ENCODE assay signal across 11 cellular contexts in the genomic region with DNA sequence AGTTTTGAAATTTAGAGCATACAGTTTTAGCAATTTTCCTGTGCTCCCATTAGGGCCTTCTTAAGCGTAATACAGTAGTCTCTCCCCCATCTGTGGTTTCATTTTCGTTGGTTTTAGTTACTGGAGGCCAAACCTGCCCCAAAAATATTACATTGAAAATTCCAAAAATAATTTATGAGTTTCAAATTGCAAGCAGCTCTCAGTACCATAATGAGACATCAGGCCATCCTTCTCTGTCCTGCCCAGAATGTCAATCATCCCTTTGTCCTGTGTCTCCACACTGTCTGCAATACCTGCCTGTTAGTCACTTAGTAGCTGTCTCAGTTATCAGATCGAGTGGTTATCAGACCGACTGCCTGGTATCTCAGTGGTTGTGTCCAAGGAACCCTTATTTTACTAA. TPM values are rescaled to one million over a fixed set of nuclear protein-coding genes. Genes with fewer than 3 reads are reported as not detected.
DNase-seq lines count a peak whose midpoint lies in the region; ATAC-seq and TF ChIP-seq lines count a peak whose summit lies in the region.
"Had no signal": no experiment of that assay in that cellular context is flagged by ENCODE, and none has a peak within 500 bp of the region (broad histone marks: within the 10 kb centered on the region; RNA-seq: fewer than 3 reads in every experiment).

No MANE protein-coding gene starts in this region.

- H3K36me3 Mint-ChIP-seq in osteocyte (ENCODE audit: unreplicated experiment) = peaks cover 74% of the 10 kb centered on the region

- no peak overlapping the region for H3K4me3 Mint-ChIP-seq in osteocyte (ENCODE audit: unreplicated experiment)
- H3K4me3 Mint-ChIP-seq: brain had no signal

- in situ Hi-C loops in KBM-7 (cut with MboI; ENCODE audit: low pct_unique_long_range_greater_than_20kb, low sequenced_read_pairs) = no loop called here

- H3K27ac ChIP-seq in heart left ventricle = no peak overlapping the region

- peak overlapping the region; percentile 6 for H3K27ac Mint-ChIP-seq in osteocyte (ENCODE audit: unreplicated experiment)
- H3K27ac Mint-ChIP-seq: brain had no signal

- no peak overlapping the region for H3K4me3 ChIP-seq in heart left ventricle

- H3K27me3 Mint-ChIP-seq in osteocyte (ENCODE audit: unreplicated experiment) = no peaks in the 10 kb centered on the region
- H3K27me3 Mint-ChIP-seq: brain had no signal

- H3K27me3 ChIP-seq in heart left ventricle = no peaks in the 10 kb centered on the region

- intact Hi-C loops in heart left ventricle (cut with DNase I) = no loop called here

- DNase-seq in osteocyte (ENCODE audit: extremely low spot score, unreplicated experiment) (no peak), KBM-7 (no peak), heart left ventricle (no peak), T-helper 2 cell (no peak)
- DNase-seq: GOT3, left colon, NCI-H748 treated with DMSO at 0.1 percent for 48 hours had no signal

- H3K9me3 Mint-ChIP-seq in osteocyte (ENCODE audit: unreplicated experiment) = peaks cover 22% of the 10 kb centered on the region

- H3K4me1 ChIP-seq in heart left ventricle = no peaks in the 10 kb centered on the region

- ATAC-seq in GM18909 (IDR thresholded peaks at IDR 0.05; ENCODE audit: poor library complexity, unreplicated experiment) (peak; percentile 79), GM21619 (IDR thresholded peaks at IDR 0.05; ENCODE audit: unreplicated experiment) (peak; percentile 78), HG03159 (IDR thresholded peaks at IDR 0.05; ENCODE audit: unreplicated experiment) (peak; percentile 76), heart left ventricle (no peak)
- ATAC-seq: left colon had no signal

- WGBS in heart left ventricle, 4 donors = 73 to 76% (median 74%) methylated on average over 4 of the region's 4 CpGs

- peaks cover 0 to 84% (median 52%) of the 10 kb centered on the region in 9 donors for H3K36me3 ChIP-seq in heart left ventricle

- no peak for TF ChIP-seq CTCF in osteocyte (IDR thresholded peaks at IDR 0.05)
- TF ChIP-seq CTCF in heart left ventricle (IDR thresholded peaks at IDR 0.05) = no peak

- H3K4me1 Mint-ChIP-seq in osteocyte (ENCODE audit: unreplicated experiment) = peaks cover 4% of the 10 kb centered on the region
- H3K4me1 Mint-ChIP-seq: brain had no signal

- no peak for TF ChIP-seq POLR2A in heart left ventricle (IDR thresholded peaks at IDR 0.05)

- H3K9me3 ChIP-seq in heart left ventricle = peaks cover 0 to 28% (median 7%) of the 10 kb centered on the region in 12 donors

RNA-seq across cellular contexts. Expression of a gene that starts 45.4 kb away (rescaled TPM):
- total RNA-seq in osteocyte = 69.8 and 70.7 TPM in 2 replicates
- 10 to 100 TPM in 2 of 9 donors, 1 to 10 TPM in 7; 5.0 to 14.0 (median 6.7) TPM for total RNA-seq in heart left ventricle
- polyA plus RNA-seq in heart left ventricle = 10 to 100 TPM in 1 of 2 donors, 1 to 10 TPM in 1; 3.5 to 13.1 TPM

RNA-seq across cellular contexts. Expression of a gene that starts 54.7 kb away (rescaled TPM):
- total RNA-seq in osteocyte (1.2 and 1.3 TPM in 2 replicates), heart left ventricle (1 to 10 TPM in 1 of 9 donors, under 1 TPM in 8; 0.11 to 1.2 (median 0.35) TPM)
- under 1 TPM; 0.07 to 0.11 TPM for polyA plus RNA-seq in heart left ventricle

Comparison
In these comparisons a context has a peak if more than half of its experiments do, and no peak if none do; other contexts are left out.
1. ATAC-seq: peak in GM18909 (single experiment), GM21619 (single experiment) and HG03159 (single experiment); none in heart left ventricle (0 of 4).